9 cellular contexts compared by ENCODE assay signal in the genomic region with DNA sequence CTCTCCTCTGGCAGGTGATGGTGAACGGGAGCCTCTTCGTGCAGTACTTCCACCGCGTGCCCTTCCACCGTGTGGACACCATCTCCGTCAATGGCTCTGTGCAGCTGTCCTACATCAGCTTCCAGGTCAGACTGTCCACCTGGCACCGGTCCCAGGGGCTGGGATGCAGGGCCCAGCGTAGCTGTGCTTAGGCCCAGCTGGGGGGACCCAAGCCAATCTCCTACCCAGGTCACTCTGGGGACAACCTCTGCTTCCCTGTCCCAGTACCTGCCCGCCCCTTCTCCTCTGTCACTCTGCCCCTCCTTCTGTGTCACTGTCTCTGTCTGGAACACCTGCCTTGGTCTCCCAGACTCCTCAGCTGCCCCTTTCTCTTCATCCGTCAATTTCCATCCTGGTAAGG. TPM values are rescaled to one million over a fixed set of nuclear protein-coding genes. Genes with fewer than 3 reads are reported as not detected.
"Had no signal": no experiment of that assay in that cellular context is flagged by ENCODE, and none has a peak within 500 bp of the region (broad histone marks: within the 10 kb centered on the region; RNA-seq: fewer than 3 reads in every experiment).

No MANE protein-coding gene starts in this region.

RNA-seq across cellular contexts. Expression of a gene that starts 11.0 kb away (rescaled TPM):
- total RNA-seq: subcutaneous adipose tissue, temporal lobe, thoracic aorta, thyroid gland, tibial nerve, upper lobe of right lung, ureter, urinary bladder, uterus had no signal
